9 cellular contexts compared by ENCODE assay signal in the genomic region with DNA sequence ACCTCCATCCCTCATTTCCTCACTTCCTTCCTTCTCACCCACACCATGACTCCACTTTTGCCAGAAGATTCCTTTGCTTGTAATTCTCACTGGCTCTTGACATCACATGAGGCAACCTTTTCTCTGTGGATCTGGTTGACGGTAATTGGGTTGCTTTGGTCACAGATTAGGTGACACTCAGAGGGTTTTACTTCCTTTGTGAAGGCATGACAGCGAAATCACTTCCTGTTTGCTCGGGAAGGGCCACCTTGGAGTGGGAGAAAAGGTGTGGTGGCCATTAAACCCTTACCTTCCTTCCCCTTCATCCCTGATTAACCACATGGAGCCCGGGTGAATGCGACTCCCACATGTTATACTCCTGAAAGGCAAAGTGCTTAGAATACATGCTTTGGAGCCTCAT. TPM values are rescaled to one million over a fixed set of nuclear protein-coding genes. Genes with fewer than 3 reads are reported as not detected.
"Had no signal": no experiment of that assay in that cellular context is flagged by ENCODE, and none has a peak within 500 bp of the region (broad histone marks: within the 10 kb centered on the region; RNA-seq: fewer than 3 reads in every experiment).

No MANE protein-coding gene starts in this region.

- H3K36me3 Mint-ChIP-seq: IgD-negative memory B cell had no signal

- FAIRE-seq: HTR-8/SVneo had no signal

- H3K4me1 ChIP-seq: HAP-1 had no signal

- H3K4me3 ChIP-seq: GM23248, HAP-1 had no signal

- H3K4me3 Mint-ChIP-seq: HFFc6, IgD-negative memory B cell had no signal

- H2AFZ ChIP-seq: GM23248 had no signal

- H3K27ac Mint-ChIP-seq: HFFc6 had no signal

- ATAC-seq: HCT116 had no signal

- H3K27ac ChIP-seq: GM23248 had no signal

- DNase-seq: GM23248, H7, HFFc6, KG1 had no signal

- H3K36me3 ChIP-seq: HAP-1 had no signal

- H3K9me3 Mint-ChIP-seq: HFFc6 had no signal

- H3K9ac ChIP-seq: GM23248 had no signal

- H3K9me3 ChIP-seq: HAP-1 had no signal

RNA-seq across cellular contexts. Expression of gene CUZD1, which starts 30.2 kb away (rescaled TPM):
- total RNA-seq: HT-29 had no signal
